In the genomic region with DNA sequence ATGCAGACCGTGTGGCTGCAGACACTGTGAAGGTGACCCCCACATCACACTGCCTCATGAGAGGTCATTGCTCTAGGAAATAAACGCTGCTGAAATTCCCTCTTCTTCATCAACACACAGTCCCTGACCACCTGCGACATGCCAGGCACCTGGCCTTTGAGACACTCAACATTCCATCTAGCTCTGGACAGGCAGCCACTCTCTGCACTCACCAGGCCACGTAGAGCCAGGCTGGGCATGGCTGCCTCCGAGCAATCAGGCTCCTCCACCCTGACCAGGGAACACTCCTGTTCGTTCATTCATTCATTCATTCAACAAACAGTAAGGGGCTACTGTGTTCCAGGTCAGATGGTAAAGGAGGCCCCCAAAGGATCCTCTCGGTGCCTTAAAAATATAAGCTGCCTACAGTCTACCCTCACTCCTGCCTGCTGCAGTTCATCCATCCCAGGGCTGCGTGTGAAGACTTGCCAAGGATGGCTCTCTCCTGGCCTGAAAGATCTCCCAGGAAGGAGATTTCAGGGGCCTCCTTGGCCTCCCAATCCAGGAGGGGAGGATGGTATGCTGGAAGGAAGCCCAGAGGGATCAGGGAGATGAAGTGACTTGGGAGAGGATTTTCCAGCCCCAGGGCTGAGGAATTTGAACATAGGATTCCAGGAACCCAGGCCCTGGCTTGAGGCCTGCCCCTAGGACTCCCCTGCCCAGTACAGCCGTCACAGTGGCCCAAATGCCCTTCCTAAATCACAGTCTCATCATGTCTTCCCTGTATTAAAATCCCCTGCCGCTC, we compare ENCODE assay signal across 12 cellular contexts.
DNase-seq lines count a peak whose midpoint lies in the region; ATAC-seq and TF ChIP-seq lines count a peak whose summit lies in the region.
"Had no signal": no experiment of that assay in that cellular context is flagged by ENCODE, and none has a peak within 500 bp of the region (broad histone marks: within the 10 kb centered on the region; RNA-seq: fewer than 3 reads in every experiment).

No MANE protein-coding gene starts in this region.

- TF ChIP-seq CTCF in A673 (conservative IDR thresholded peaks at IDR 0.05; ENCODE audit: low read depth, low read length) (no peak), SK-N-SH (IDR thresholded peaks at IDR 0.05) (no peak), fibroblast of villous mesenchyme (IDR thresholded peaks at IDR 0.05; ENCODE audit: insufficient read depth, low read depth, low read length) (no peak), osteocyte (IDR thresholded peaks at IDR 0.05) (no peak)
- TF ChIP-seq CTCF in CD4-positive, alpha-beta T cell (IDR thresholded peaks at IDR 0.05) = no peak

- H3K4me3 Mint-ChIP-seq in osteocyte (ENCODE audit: unreplicated experiment) = no peak overlapping the region
- no peak overlapping the region for H3K4me3 Mint-ChIP-seq in CD4-positive, alpha-beta T cell
- H3K4me3 Mint-ChIP-seq: B cell had no signal

- no peaks in the 10 kb centered on the region for H3K9me3 Mint-ChIP-seq in osteocyte (ENCODE audit: unreplicated experiment)
- no peaks in the 10 kb centered on the region for H3K9me3 Mint-ChIP-seq in CD4-positive, alpha-beta T cell
- H3K9me3 Mint-ChIP-seq: activated T-helper 2 cell treated with anti-CD3 and anti-CD28 coated beads, Interferon-gamma antibody, Interleukin-2, Interleukin-4, amounts not matched to agents 10 μg/mL and 5 μg/mL and 100 μg/mL, durations not matched to agents 14 hours and 24 hours and 36 hours had no signal

- H3K9ac ChIP-seq in SK-N-SH = peak overlapping the region; percentile 24; the same call in 1 of the 2 replicates

- H3K9me3 ChIP-seq in A673 (ENCODE audit: low read depth, low read length, poor library complexity, severe bottlenecking) (no peaks in the 10 kb centered on the region), SK-N-SH (no peaks in the 10 kb centered on the region)
- no peaks in the 10 kb centered on the region for H3K9me3 ChIP-seq in CD4-positive, alpha-beta T cell (ENCODE audit: control insufficient read depth, low read length)

- TF ChIP-seq EP300 in SK-N-SH (IDR thresholded peaks at IDR 0.05; ENCODE audit: borderline replicate concordance in 1 of 2, low read depth in 1 of 2, low read length in 1 of 2) = no peak; a peak in 1 of 4 replicates

- no peak overlapping the region for H2AFZ ChIP-seq in SK-N-SH (ENCODE audit: low read depth)

- H3K27ac ChIP-seq in A673 (ENCODE audit: low read depth, low read length, poor library complexity, severe bottlenecking) = peak overlapping the region; percentile 53
- H3K27ac ChIP-seq in SK-N-SH (ENCODE audit: low read depth in 2 of 2, low read length in 1 of 2) = peak overlapping the region; percentile 86 to 96
- no peak overlapping the region for H3K27ac ChIP-seq in CD4-positive, alpha-beta T cell (ENCODE audit: low read depth, low read length)
- H3K27ac ChIP-seq: VCaP had no signal

- H3F3A ChIP-seq in SK-N-SH (replicated peaks; ENCODE audit: insufficient read depth) = peaks cover 35% of the 10 kb centered on the region

- peaks cover 95% of the 10 kb centered on the region for H3K79me2 ChIP-seq in SK-N-SH (ENCODE audit: insufficient read depth)

- no TSS peak for BruUV-seq in A673 (replicated peaks; lab: Mats Ljungman, UMichigan)

- peaks cover 82% of the 10 kb centered on the region for H3K4me1 Mint-ChIP-seq in osteocyte (ENCODE audit: unreplicated experiment)
- H3K4me1 Mint-ChIP-seq in CD4-positive, alpha-beta T cell (ENCODE audit: low read depth) = no peaks in the 10 kb centered on the region

- no peaks in the 10 kb centered on the region for H3K9me2 ChIP-seq in SK-N-SH

- H3K36me3 ChIP-seq in A673 (ENCODE audit: insufficient read depth, low read length, poor library complexity, severe bottlenecking) (no peaks in the 10 kb centered on the region), SK-N-SH (replicated peaks in 1 of 2; ENCODE audit: control insufficient read depth in 1 of 2, insufficient read depth in 2 of 2, low read length in 1 of 2) (peaks cover 0 to 2% of the 10 kb centered on the region in 2 experiments)

- H3K27me3 ChIP-seq in A673 (replicated peaks; ENCODE audit: insufficient read depth, low read depth, low read length, poor library complexity) (no peaks in the 10 kb centered on the region), SK-N-SH (ENCODE audit: insufficient read depth) (no peaks in the 10 kb centered on the region)
- H3K27me3 ChIP-seq in CD4-positive, alpha-beta T cell (ENCODE audit: control insufficient read depth, insufficient read depth, low read length) = no peaks in the 10 kb centered on the region

- peaks cover 32% of the 10 kb centered on the region for H4K20me1 ChIP-seq in SK-N-SH (ENCODE audit: insufficient read depth)

- ATAC-seq in CD4-positive, alpha-beta T cell (ENCODE audit: poor library complexity) = no peak
- no peak for ATAC-seq in HG02870 (IDR thresholded peaks at IDR 0.05; ENCODE audit: unreplicated experiment)
- ATAC-seq in HG03342 (IDR thresholded peaks at IDR 0.05; ENCODE audit: unreplicated experiment) = no peak
- ATAC-seq: left colon had no signal

- H3K27ac Mint-ChIP-seq in osteocyte (ENCODE audit: unreplicated experiment) = peak overlapping the region; percentile 86
- H3K27ac Mint-ChIP-seq in CD4-positive, alpha-beta T cell = no peak overlapping the region
- H3K27ac Mint-ChIP-seq: activated T-helper 2 cell treated with anti-CD3 and anti-CD28 coated beads, Interferon-gamma antibody, Interleukin-2, Interleukin-4, amounts not matched to agents 10 μg/mL and 5 μg/mL and 100 μg/mL, durations not matched to agents 14 hours and 24 hours and 36 hours; B cell had no signal

- intact Hi-C loops in A673 (cut with micrococcal nuclease; ENCODE audit: unreplicated experiment) = no loop called here
- intact Hi-C loops in CD4-positive, alpha-beta T cell (cut with DNase I, micrococcal nuclease) = no loop called here

- H3K27me3 Mint-ChIP-seq in osteocyte (ENCODE audit: unreplicated experiment) = no peaks in the 10 kb centered on the region
- peaks cover 14% of the 10 kb centered on the region for H3K27me3 Mint-ChIP-seq in CD4-positive, alpha-beta T cell

- DNase-seq in A673 (ENCODE audit: low spot score) = no peak
- DNase-seq in SK-N-SH = no peak
- DNase-seq in fibroblast of villous mesenchyme (ENCODE audit: low read depth) = peak; percentile 68
- DNase-seq in osteocyte (ENCODE audit: extremely low spot score, unreplicated experiment) = no peak
- no peak for DNase-seq in CD4-positive, alpha-beta T cell
- no peak for DNase-seq in stimulated activated CD8-positive, alpha-beta memory T cell treated with anti-CD3 and anti-CD28 coated beads, Interleukin-4, amount 100 ng/mL, for 48 hours
- DNase-seq: left colon had no signal

- POLR2A ChIA-PET in A673 (lab: Charles Lee; ENCODE audit: low non-redundant PET) = no interaction called here
- POLR2A ChIA-PET in SK-N-SH (lab: Yijun Ruan, JAX) = no interaction called here
- POLR2A ChIA-PET in CD4-positive, alpha-beta T cell (lab: Charles Lee) = no interaction called here

- WGBS in SK-N-SH (ENCODE audit: low lambda C conversion rate) = 80% methylated on average over 10 of the region's 10 CpGs

- H3K4me1 ChIP-seq in A673 (ENCODE audit: insufficient read depth, low read length, poor library complexity, severe bottlenecking) = peaks cover 41% of the 10 kb centered on the region
- peaks cover 62 to 96% of the 10 kb centered on the region in 2 experiments for H3K4me1 ChIP-seq in SK-N-SH (ENCODE audit: control insufficient read depth in 1 of 2, insufficient read depth in 2 of 2, low read depth in 1 of 2, low read length in 1 of 2)

- CTCF ChIA-PET in A673 (lab: Charles Lee) = no interaction called here
- CTCF ChIA-PET in SK-N-SH (lab: Yijun Ruan, JAX) = interaction anchor here (4.7 to 14.7 kb wide), 2 partner anchors 11 to 50 kb away, joined by 68 to 129 read pairs; no protein-coding TSS in a partner anchor
- CTCF ChIA-PET in CD4-positive, alpha-beta T cell (lab: Charles Lee) = no interaction called here

- TF ChIP-seq RAD21 in SK-N-SH (IDR thresholded peaks at IDR 0.05; ENCODE audit: low read length) = no peak

- H3K4me3 ChIP-seq in A673 (ENCODE audit: low read depth, low read length, poor library complexity, severe bottlenecking) (no peak overlapping the region), SK-N-SH (ENCODE audit: low read depth in 2 of 2, low read length in 1 of 2) (no peak overlapping the region), fibroblast of villous mesenchyme (ENCODE audit: low read depth, low read length) (no peak overlapping the region)

- peak overlapping the region; percentile 72 for H3K4me2 ChIP-seq in SK-N-SH

- no peaks in the 10 kb centered on the region for H3K36me3 Mint-ChIP-seq in osteocyte (ENCODE audit: unreplicated experiment)
- no peaks in the 10 kb centered on the region for H3K36me3 Mint-ChIP-seq in CD4-positive, alpha-beta T cell (ENCODE audit: low read depth)

TF ChIP-seq in SK-N-SH, 30 proteins besides CTCF, POLR2A, EP300 and RAD21 (continues in another document):
- TF ChIP-seq POLR2AphosphoS5 (IDR thresholded peaks at IDR 0.05; ENCODE audit: low read depth, low read length) (no peak), TCF12 (IDR thresholded peaks at IDR 0.05) (no peak), RCOR1 (IDR thresholded peaks at IDR 0.05; ENCODE audit: low read length) (no peak), RXRA (IDR thresholded peaks at IDR 0.05; ENCODE audit: borderline replicate concordance, low read depth) (peak; percentile 19; the same call in 1 of the 2 replicates), NFIC (IDR thresholded peaks at IDR 0.05; ENCODE audit: borderline replicate concordance) (peak; percentile 67; the same call in 1 of the 2 replicates)
- TF ChIP-seq, protein P1, sequence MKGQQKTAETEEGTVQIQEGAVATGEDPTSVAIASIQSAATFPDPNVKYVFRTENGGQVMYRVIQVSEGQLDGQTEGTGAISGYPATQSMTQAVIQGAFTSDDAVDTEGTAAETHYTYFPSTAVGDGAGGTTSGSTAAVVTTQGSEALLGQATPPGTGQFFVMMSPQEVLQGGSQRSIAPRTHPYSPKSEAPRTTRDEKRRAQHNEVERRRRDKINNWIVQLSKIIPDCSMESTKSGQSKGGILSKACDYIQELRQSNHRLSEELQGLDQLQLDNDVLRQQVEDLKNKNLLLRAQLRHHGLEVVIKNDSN (IDR thresholded peaks at IDR 0.05; ENCODE audit: borderline replicate concordance, low read depth) = no peak
- TF ChIP-seq, protein P2, sequence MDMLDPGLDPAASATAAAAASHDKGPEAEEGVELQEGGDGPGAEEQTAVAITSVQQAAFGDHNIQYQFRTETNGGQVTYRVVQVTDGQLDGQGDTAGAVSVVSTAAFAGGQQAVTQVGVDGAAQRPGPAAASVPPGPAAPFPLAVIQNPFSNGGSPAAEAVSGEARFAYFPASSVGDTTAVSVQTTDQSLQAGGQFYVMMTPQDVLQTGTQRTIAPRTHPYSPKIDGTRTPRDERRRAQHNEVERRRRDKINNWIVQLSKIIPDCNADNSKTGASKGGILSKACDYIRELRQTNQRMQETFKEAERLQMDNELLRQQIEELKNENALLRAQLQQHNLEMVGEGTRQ (IDR thresholded peaks at IDR 0.05; ENCODE audit: borderline replicate concordance, low read depth, low read length) = no peak
